Comparison of ENCODE assay signal across 8 cellular contexts in genomic region chr3:25592510-25592968, GRCh38.
DNase-seq lines count a peak whose midpoint lies in the region; ATAC-seq and TF ChIP-seq lines count a peak whose summit lies in the region.

No MANE protein-coding gene starts in this region.

- POLR2A ChIA-PET in WTC11 (lab: Charles Lee): no interaction called here

- H3K27me3 Mint-ChIP-seq in activated naive CD8-positive, alpha-beta T cell: no peaks in the 10 kb centered on the region
- no peaks in the 10 kb centered on the region for H3K27me3 Mint-ChIP-seq in activated naive CD8-positive, alpha-beta T cell treated with anti-CD3 and anti-CD28 coated beads for 36 hours
- no peaks in the 10 kb centered on the region for H3K27me3 Mint-ChIP-seq in WTC11 (ENCODE audit: low read depth)

- no peak for DNase-seq in activated naive CD8-positive, alpha-beta T cell treated with anti-CD3 and anti-CD28 coated beads for 36 hours
- DNase-seq in WTC11 (ENCODE audit: low spot score): peak; percentile 31
- peak in 1 of 2 donors; percentile 34 for DNase-seq in upper lobe of left lung
- DNase-seq in NCI-H1436 (lab: John Stamatoyannopoulos, UW): no peak
- DNase-seq in activated CD4-positive, CD25-positive, alpha-beta regulatory T cell treated with anti-CD3 and anti-CD28 coated beads, Interleukin-2, amount 50 U/mL, for 72 hours: no peak

- 28 to 32% methylated on average over 3 of the region's 3 CpGs for WGBS in upper lobe of left lung, 2 donors

- peaks cover 3% of the 10 kb centered on the region for H3K4me1 Mint-ChIP-seq in activated naive CD8-positive, alpha-beta T cell (ENCODE audit: low read depth)
- peaks cover 4% of the 10 kb centered on the region for H3K4me1 Mint-ChIP-seq in activated naive CD8-positive, alpha-beta T cell treated with anti-CD3 and anti-CD28 coated beads for 36 hours
- H3K4me1 Mint-ChIP-seq in WTC11: peaks cover 19% of the 10 kb centered on the region

- H3K9ac ChIP-seq in iPS-20b (ENCODE audit: low read depth, low read length): peak overlapping the region; percentile 35; the same call in 1 of the 2 replicates

- H3K9me3 Mint-ChIP-seq in activated naive CD8-positive, alpha-beta T cell (ENCODE audit: low read depth): no peaks in the 10 kb centered on the region
- H3K9me3 Mint-ChIP-seq in activated naive CD8-positive, alpha-beta T cell treated with anti-CD3 and anti-CD28 coated beads for 36 hours: no peaks in the 10 kb centered on the region
- H3K9me3 Mint-ChIP-seq in WTC11: peaks cover 9% of the 10 kb centered on the region

- peak overlapping the region; percentile 58 for H3K27ac Mint-ChIP-seq in activated naive CD8-positive, alpha-beta T cell
- H3K27ac Mint-ChIP-seq in activated naive CD8-positive, alpha-beta T cell treated with anti-CD3 and anti-CD28 coated beads for 36 hours: no peak overlapping the region
- no peak overlapping the region for H3K27ac Mint-ChIP-seq in WTC11

- H3K4me3 ChIP-seq in iPS-20b (ENCODE audit: low read length): no peak overlapping the region
- no peak overlapping the region for H3K4me3 ChIP-seq in upper lobe of left lung

- H3K4me1 ChIP-seq in iPS-20b (ENCODE audit: insufficient read depth, low read length) (peaks cover 3% of the 10 kb centered on the region; the same call in 1 of the 2 replicates), upper lobe of left lung (peaks cover 15 to 43% (median 24%) of the 10 kb centered on the region in 4 donors)

- TF ChIP-seq CTCF in WTC11 (IDR thresholded peaks at IDR 0.05) (no peak), upper lobe of left lung (IDR thresholded peaks at IDR 0.05) (peak in 1 of 6 experiments; percentile 10)

- ATAC-seq in WTC11 (peak; percentile 50), upper lobe of left lung (ENCODE audit: low FRiP score in 2 of 2) (peak; percentile 66 to 76), HG03342 (IDR thresholded peaks at IDR 0.05; ENCODE audit: unreplicated experiment) (no peak)

- no peak overlapping the region for H3K4me3 Mint-ChIP-seq in activated naive CD8-positive, alpha-beta T cell
- H3K4me3 Mint-ChIP-seq in activated naive CD8-positive, alpha-beta T cell treated with anti-CD3 and anti-CD28 coated beads for 36 hours: no peak overlapping the region
- H3K4me3 Mint-ChIP-seq in WTC11: no peak overlapping the region

- H3K36me3 Mint-ChIP-seq in activated naive CD8-positive, alpha-beta T cell: peaks cover 2% of the 10 kb centered on the region
- no peaks in the 10 kb centered on the region for H3K36me3 Mint-ChIP-seq in activated naive CD8-positive, alpha-beta T cell treated with anti-CD3 and anti-CD28 coated beads for 36 hours
- H3K36me3 Mint-ChIP-seq in WTC11: peaks cover 5% of the 10 kb centered on the region

- H3K36me3 ChIP-seq in iPS-20b (ENCODE audit: insufficient read depth, low read depth, low read length) (peaks cover 16% of the 10 kb centered on the region), upper lobe of left lung (peaks cover 0 to 13% (median 0%) of the 10 kb centered on the region in 4 donors)

- TF ChIP-seq POLR2A in upper lobe of left lung (IDR thresholded peaks at IDR 0.05): no peak

- TF ChIP-seq EP300 in upper lobe of left lung (IDR thresholded peaks at IDR 0.05): no peak

- H3K27ac ChIP-seq in iPS-20b (ENCODE audit: low read length) (no peak overlapping the region), upper lobe of left lung (peak overlapping the region in 2 of 4 donors; percentile 21 to 50)

- H3K9me3 ChIP-seq in iPS-20b (ENCODE audit: insufficient read depth, low read depth, low read length) (no peaks in the 10 kb centered on the region), upper lobe of left lung (no peaks in the 10 kb centered on the region)

- no peaks in the 10 kb centered on the region for H3K27me3 ChIP-seq in iPS-20b (ENCODE audit: insufficient read depth, low read length)
- H3K27me3 ChIP-seq in upper lobe of left lung: no peaks in the 10 kb centered on the region

- CTCF ChIA-PET in WTC11 (lab: Charles Lee): interaction anchor here (0.8 to 2.7 kb wide), 6 partner anchors 12 to 819 kb away, joined by 3 to 11 read pairs (median 8); no protein-coding TSS in a partner anchor

TF ChIP-seq in WTC11, 78 proteins besides CTCF, POLR2A, EP300 and RAD21 (continues in another document):
- TF ChIP-seq ZNF512 (CRISPR knock-in tag; IDR thresholded peaks at IDR 0.05; ENCODE audit: borderline replicate concordance): no peak
- TF ChIP-seq MYBL2 (CRISPR knock-in tag; IDR thresholded peaks at IDR 0.05): no peak
- TF ChIP-seq ATF1 (CRISPR knock-in tag; IDR thresholded peaks at IDR 0.05): no peak
- TF ChIP-seq EMX1 (CRISPR knock-in tag; IDR thresholded peaks at IDR 0.05): no peak
- TF ChIP-seq E2F1 (CRISPR knock-in tag; IDR thresholded peaks at IDR 0.05): no peak
- TF ChIP-seq ZNF219 (CRISPR knock-in tag; IDR thresholded peaks at IDR 0.05; ENCODE audit: borderline replicate concordance): no peak
- TF ChIP-seq ZNF423 (CRISPR knock-in tag; IDR thresholded peaks at IDR 0.05): no peak
- no peak for TF ChIP-seq GABPB1 (CRISPR knock-in tag; IDR thresholded peaks at IDR 0.05)
- TF ChIP-seq IRF1 (CRISPR knock-in tag; IDR thresholded peaks at IDR 0.05): no peak
- TF ChIP-seq SP1 (CRISPR knock-in tag; conservative IDR thresholded peaks at IDR 0.05): no peak
- no peak for TF ChIP-seq AR (CRISPR knock-in tag; IDR thresholded peaks at IDR 0.05)
- no peak for TF ChIP-seq NFE2L1 (CRISPR knock-in tag; IDR thresholded peaks at IDR 0.05)
